In the genomic region with DNA sequence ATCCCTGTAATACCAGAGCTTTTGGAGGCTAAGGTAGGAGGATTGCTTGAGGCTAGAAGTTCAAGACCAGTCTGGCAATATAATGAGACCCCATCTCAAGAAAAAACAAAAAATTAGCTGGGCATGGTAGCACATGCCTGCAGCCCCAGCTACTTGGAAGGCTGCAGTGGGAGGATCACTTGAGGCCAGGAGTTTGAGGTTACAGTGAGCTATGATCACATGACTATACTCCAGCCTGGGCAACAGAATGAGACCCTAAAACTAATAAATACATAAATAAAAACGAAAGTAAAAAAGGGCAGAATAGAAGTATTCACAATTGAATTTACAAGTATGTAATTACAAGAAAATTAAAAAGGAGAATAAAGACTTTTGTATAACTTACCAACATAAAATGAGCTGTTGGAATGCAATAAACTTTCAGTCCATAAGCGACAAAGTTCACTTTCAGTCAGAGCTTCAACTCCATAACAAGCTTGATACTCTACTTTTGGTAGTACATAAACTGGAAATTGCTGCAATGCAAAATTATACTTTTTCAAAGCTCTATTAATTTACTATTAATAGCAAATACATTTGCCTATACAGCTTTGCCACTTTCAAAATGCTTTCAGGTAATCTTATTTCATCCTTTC, we compare ENCODE assay signal across 10 cellular contexts.
"Had no signal": no experiment of that assay in that cellular context is flagged by ENCODE, and none has a peak within 500 bp of the region (broad histone marks: within the 10 kb centered on the region; RNA-seq: fewer than 3 reads in every experiment).

No MANE protein-coding gene starts in this region.

- DNase-seq: activated B cell treated with CpG ODN at 0.5 μM for 24 hours; activated CD4-positive, alpha-beta T cell treated with anti-CD3 and anti-CD28 coated beads, Interleukin-2, amount 50 U/mL, for 1 hour; activated naive CD4-positive, alpha-beta T cell treated with anti-CD3 and anti-CD28 coated beads, Interleukin-2, amount 10 ng/mL, durations not matched to agents 7 days and 5 days; islet precursor cell; left ventricle myocardium superior; T-helper 2 cell; thyroid gland had no signal

- H3K27ac Mint-ChIP-seq: activated B cell treated with CpG ODN at 0.5 μM for 24 hours; activated naive CD4-positive, alpha-beta T cell treated with anti-CD3 and anti-CD28 coated beads, Interleukin-2, amount 10 ng/mL, durations not matched to agents 7 days and 5 days; activated T-helper 2 cell treated with anti-CD3 and anti-CD28 coated beads, Interferon-gamma antibody, Interleukin-2, Interleukin-4, amounts not matched to agents 10 μg/mL and 5 μg/mL and 100 μg/mL, durations not matched to agents 14 hours and 24 hours and 36 hours had no signal

- H3K4me1 Mint-ChIP-seq: activated B cell treated with CpG ODN at 0.5 μM for 24 hours, neural crest cell had no signal

- H3K4me3 Mint-ChIP-seq: activated B cell treated with CpG ODN at 0.5 μM for 24 hours; activated naive CD4-positive, alpha-beta T cell treated with anti-CD3 and anti-CD28 coated beads, Interleukin-2, amount 10 ng/mL, durations not matched to agents 7 days and 5 days; neural crest cell had no signal

- H3K9me3 Mint-ChIP-seq: activated B cell treated with CpG ODN at 0.5 μM for 24 hours; activated naive CD4-positive, alpha-beta T cell treated with anti-CD3 and anti-CD28 coated beads, Interleukin-2, amount 10 ng/mL, durations not matched to agents 7 days and 5 days; activated T-helper 2 cell treated with anti-CD3 and anti-CD28 coated beads, Interferon-gamma antibody, Interleukin-2, Interleukin-4, amounts not matched to agents 10 μg/mL and 5 μg/mL and 100 μg/mL, durations not matched to agents 14 hours and 24 hours and 36 hours; neural crest cell had no signal

- ATAC-seq: gastroesophageal sphincter, left ventricle myocardium superior had no signal

- H3K27me3 Mint-ChIP-seq: activated B cell treated with CpG ODN at 0.5 μM for 24 hours; activated naive CD4-positive, alpha-beta T cell treated with anti-CD3 and anti-CD28 coated beads, Interleukin-2, amount 10 ng/mL, durations not matched to agents 7 days and 5 days had no signal
